13 cellular contexts compared by ENCODE assay signal in the genomic region with DNA sequence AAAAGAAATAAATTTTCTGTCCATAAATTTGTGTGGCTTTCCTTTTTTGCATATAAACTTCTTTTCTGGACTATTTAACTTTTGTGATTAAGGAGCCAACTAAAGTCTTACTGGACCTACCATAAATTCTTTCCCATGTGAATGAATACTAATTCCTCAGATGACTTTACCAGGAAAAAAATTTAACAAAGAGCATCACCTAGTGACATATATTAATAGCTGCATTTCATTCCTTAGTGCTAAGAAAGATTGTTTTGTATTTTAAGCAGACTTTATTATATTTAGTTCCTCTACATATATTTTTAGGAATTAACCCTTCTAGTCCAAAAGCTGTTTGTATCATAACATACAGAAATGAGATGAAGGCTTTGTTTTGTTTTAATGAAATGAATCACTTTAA.
DNase-seq lines count a peak whose midpoint lies in the region; ATAC-seq and TF ChIP-seq lines count a peak whose summit lies in the region.
"Had no signal": no experiment of that assay in that cellular context is flagged by ENCODE, and none has a peak within 500 bp of the region (broad histone marks: within the 10 kb centered on the region; RNA-seq: fewer than 3 reads in every experiment).

No MANE protein-coding gene starts in this region.

- intact Hi-C loops in OCI-LY7 (cut with micrococcal nuclease; ENCODE audit: unreplicated experiment) (loop anchor here (2.0 to 5.0 kb wide), 2 partner anchors 169 to 374 kb away; no protein-coding TSS in a partner anchor), dorsolateral prefrontal cortex (cut with DNase I) (loop anchor here (5.0 to 10.0 kb wide), 2 partner anchors 161 to 164 kb away; no protein-coding TSS in a partner anchor)

- no peak for ATAC-seq in GM18505 (IDR thresholded peaks at IDR 0.05; ENCODE audit: unreplicated experiment)
- ATAC-seq in GM18511 (IDR thresholded peaks at IDR 0.05; ENCODE audit: unreplicated experiment) = no peak

- POLR2A ChIA-PET in OCI-LY7 (lab: Charles Lee) = no interaction called here

- H3K4me2 ChIP-seq in OCI-LY7 (ENCODE audit: low read length) = no peak overlapping the region

- no peaks in the 10 kb centered on the region for H4K20me1 ChIP-seq in OCI-LY7 (ENCODE audit: insufficient read depth, low read length)

- TF ChIP-seq POLR2A in GM18505 (IDR thresholded peaks at IDR 0.05; ENCODE audit: borderline replicate concordance, extremely low read depth, insufficient read depth, insufficient read length) = no peak

- H3K79me2 ChIP-seq in OCI-LY7 (ENCODE audit: insufficient read depth, low read depth, low read length) = no peaks in the 10 kb centered on the region

- H3K4me3 ChIP-seq in OCI-LY7 (ENCODE audit: low read depth, low read length, poor library complexity, severe bottlenecking) (no peak overlapping the region), dorsolateral prefrontal cortex (no peak overlapping the region)
- H3K4me3 ChIP-seq: SK-N-MC had no signal

- no peak overlapping the region for H2AFZ ChIP-seq in OCI-LY7 (ENCODE audit: low read length)

- H3K9me3 ChIP-seq in OCI-LY7 (ENCODE audit: low read length) = no peaks in the 10 kb centered on the region

- no peaks in the 10 kb centered on the region for H3K27me3 ChIP-seq in dorsolateral prefrontal cortex

- CTCF ChIA-PET in OCI-LY7 (lab: Charles Lee; ENCODE audit: unreplicated experiment) = no interaction called here

- H3K4me1 ChIP-seq in OCI-LY7 (ENCODE audit: insufficient read depth, low read length, poor library complexity, severe bottlenecking) = no peaks in the 10 kb centered on the region

- DNase-seq in NCI-H1694 treated with DMSO at 0.1 percent for 48 hours (lab: John Stamatoyannopoulos, UW) (peak; percentile 14), NCI-H1694 (lab: John Stamatoyannopoulos, UW) (no peak), OCI-LY7 (ENCODE audit: low spot score) (peak; percentile 19), dorsolateral prefrontal cortex (no peak), superior temporal gyrus (ENCODE audit: extremely low spot score) (peak; percentile 40), caudate nucleus (lab: John Stamatoyannopoulos, UW) (no peak)
- DNase-seq: activated CD4-positive, alpha-beta T cell treated with anti-CD3 and anti-CD28 coated beads, Interleukin-2, amount 10 ng/mL, durations not matched to agents 7 days and 5 days; activated naive CD4-positive, alpha-beta T cell treated with Interleukin-2 at 50 U/mL for 16 hours; GDM1; GOT3 had no signal

- TF ChIP-seq CTCF in OCI-LY7 (conservative IDR thresholded peaks at IDR 0.05; ENCODE audit: low read length) = peak; percentile 74
- TF ChIP-seq CTCF in dorsolateral prefrontal cortex (IDR thresholded peaks at IDR 0.05 in 54 of 56, conservative IDR thresholded peaks at IDR 0.05 in 2 of 56; ENCODE audit: low read depth in 1 of 56, partially characterized antibody in 56 of 56) = peak in 52 of 56 donors; percentile 22 to 75 (median 46)

- H3K27ac ChIP-seq in OCI-LY7 (ENCODE audit: low read depth, low read length, poor library complexity, severe bottlenecking) = no peak overlapping the region
- peak overlapping the region in 2 of 59 donors; percentile 11 to 41 for H3K27ac ChIP-seq in dorsolateral prefrontal cortex
- no peak overlapping the region for H3K27ac ChIP-seq in caudate nucleus (ENCODE audit: low read depth, low read length)
- H3K27ac ChIP-seq: SK-N-MC had no signal

- no TSS peak for BruUV-seq in OCI-LY7 (replicated peaks; lab: Mats Ljungman, UMichigan)

- H3K36me3 ChIP-seq in OCI-LY7 (ENCODE audit: insufficient read depth, low read length) = peaks cover 13% of the 10 kb centered on the region

- H3K9me2 ChIP-seq in OCI-LY7 (ENCODE audit: insufficient read depth, low read length) = no peaks in the 10 kb centered on the region

Comparison
In these comparisons a context has a peak if more than half of its experiments do, and no peak if none do; other contexts are left out.
1. DNase-seq: peak in NCI-H1694 treated with DMSO at 0.1 percent for 48 hours (single experiment), OCI-LY7 (single experiment) and superior temporal gyrus (single experiment); none in NCI-H1694 (single experiment), dorsolateral prefrontal cortex (0 of 10) and caudate nucleus (0 of 61).